ENCODE assay signal across 8 cellular contexts in the genomic region with DNA sequence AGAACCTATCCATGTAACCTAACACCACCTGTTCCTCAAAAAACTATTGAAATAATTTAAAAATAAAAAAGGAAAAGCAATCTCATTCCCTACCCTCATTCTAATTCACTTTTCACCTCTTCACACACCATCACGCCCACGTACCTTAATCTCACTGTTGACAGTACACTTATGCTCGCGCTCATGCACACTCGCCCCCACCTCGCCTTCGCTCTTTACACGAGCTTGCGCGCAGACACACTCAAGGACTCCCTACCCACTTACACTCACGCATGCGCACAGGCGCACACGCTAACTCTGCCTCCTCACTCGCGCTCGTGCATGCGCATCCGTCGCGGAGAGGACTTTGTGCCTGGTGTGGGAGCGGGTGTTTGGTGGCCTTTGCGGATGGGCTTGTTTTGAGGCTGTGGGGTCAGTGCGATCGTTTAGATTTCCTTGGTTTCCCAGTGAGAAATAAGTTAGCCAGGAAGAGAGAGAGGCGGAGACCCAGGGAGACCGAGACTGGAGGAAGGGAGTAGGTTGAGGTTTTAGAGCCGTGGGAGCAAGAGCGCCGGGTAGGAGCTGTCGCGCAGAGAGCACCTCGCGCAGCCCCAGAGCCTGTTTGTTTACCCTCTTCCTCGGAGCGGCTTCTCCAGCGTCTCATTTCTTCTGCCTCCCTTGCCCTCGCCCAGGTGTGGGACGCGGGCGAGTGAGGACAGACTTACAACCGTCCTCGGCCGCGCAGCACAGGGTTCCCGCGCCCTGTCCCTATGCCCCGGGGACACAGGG. TPM values are rescaled to one million over a fixed set of nuclear protein-coding genes. Genes with fewer than 3 reads are reported as not detected.
DNase-seq lines count a peak whose midpoint lies in the region; ATAC-seq and TF ChIP-seq lines count a peak whose summit lies in the region.

No MANE protein-coding gene starts in this region.

- peak overlapping the region; percentile 71 for H2AFZ ChIP-seq in ACC112 (ENCODE audit: low read length, unreplicated experiment)

- H3K27me3 ChIP-seq in ACC112 (ENCODE audit: insufficient read depth, low read length): peaks cover 2% of the 10 kb centered on the region

- H3K36me3 ChIP-seq in ACC112 (ENCODE audit: insufficient read depth, low read length): no peaks in the 10 kb centered on the region

- peak; percentile 50 for DNase-seq in NCI-H748 treated with DMSO at 0.1 percent for 48 hours (lab: John Stamatoyannopoulos, UW)
- peak; percentile 84 for DNase-seq in activated CD8-positive, alpha-beta memory T cell treated with anti-CD3 and anti-CD28 coated beads, Interleukin-2, amount 50 U/mL, for 48 hours
- DNase-seq in epithelial cell of esophagus (ENCODE audit: low read depth): peak; percentile 67
- DNase-seq in mucosa of gallbladder (ENCODE audit: low spot score): peak; percentile 81
- DNase-seq in stimulated activated CD8-positive, alpha-beta memory T cell treated with anti-CD3 and anti-CD28 coated beads, Interleukin-4, amount 100 ng/mL, for 24 hours (ENCODE audit: low read depth): peak; percentile 60

- peak; percentile 73 for ATAC-seq in GM18873 (IDR thresholded peaks at IDR 0.05; ENCODE audit: low FRiP score, unreplicated experiment)
- peak; percentile 78 for ATAC-seq in HG03432 (IDR thresholded peaks at IDR 0.05; ENCODE audit: unreplicated experiment)

- no peak for TF ChIP-seq CTCF in epithelial cell of esophagus (IDR thresholded peaks at IDR 0.05; ENCODE audit: insufficient read depth, low read depth, low read length, missing control alignments)

- H3K79me2 ChIP-seq in ACC112 (ENCODE audit: control insufficient read depth, insufficient read depth, low read length, unreplicated experiment): no peaks in the 10 kb centered on the region

- H3K4me3 ChIP-seq in ACC112 (ENCODE audit: low read depth, low read length): peak overlapping the region; percentile 80
- H3K4me3 ChIP-seq in epithelial cell of esophagus (ENCODE audit: low read length): peak overlapping the region; percentile 65

- H3K4me1 ChIP-seq in ACC112 (ENCODE audit: control insufficient read depth, insufficient read depth, low read length, unreplicated experiment): peaks cover 10% of the 10 kb centered on the region

- no peak overlapping the region for H3K27ac ChIP-seq in ACC112 (ENCODE audit: low read depth, low read length)

RNA-seq across cellular contexts. Expression of a gene that starts 8.1 kb away (rescaled TPM):
- total RNA-seq in mucosa of gallbladder: not detected

RNA-seq across cellular contexts. Expression of a gene that starts 27.4 kb away (rescaled TPM):
- total RNA-seq in mucosa of gallbladder: 23.6 TPM
